ENCODE assay signal across 9 cellular contexts in the genomic region with DNA sequence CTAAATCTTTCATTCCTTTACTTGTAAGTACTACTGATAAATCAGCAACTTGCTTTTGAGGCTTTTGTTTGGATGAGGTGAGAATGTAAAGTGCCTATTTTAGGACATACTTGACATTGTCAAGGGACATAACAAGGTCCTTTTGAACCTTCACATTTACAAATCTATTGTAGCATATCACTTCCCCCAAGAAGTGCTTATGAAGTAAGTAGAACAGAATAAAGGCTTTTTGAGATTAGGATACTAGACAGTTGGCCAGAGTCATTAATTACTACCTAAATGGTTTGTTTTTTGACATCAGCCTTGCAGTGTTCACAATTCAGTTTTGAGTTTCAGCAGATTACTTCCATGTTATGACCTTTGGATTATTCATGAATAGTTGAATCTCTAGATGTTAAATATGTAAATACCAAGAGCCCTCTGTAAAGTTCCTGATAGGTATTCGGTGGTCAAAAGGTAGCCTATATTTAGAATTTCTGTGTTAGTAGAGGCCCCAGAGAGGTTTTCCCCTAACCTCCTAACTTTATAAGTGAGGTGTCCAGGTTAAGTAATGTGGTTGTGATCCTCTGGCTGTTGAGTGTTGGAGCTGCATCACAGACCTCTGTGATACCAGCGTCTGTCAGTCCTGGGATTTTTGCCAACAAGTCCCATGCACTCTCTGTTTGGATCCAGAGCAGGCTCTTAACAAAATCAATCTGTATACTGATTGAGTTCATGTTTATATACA.
DNase-seq lines count a peak whose midpoint lies in the region; ATAC-seq and TF ChIP-seq lines count a peak whose summit lies in the region.
"Had no signal": no experiment of that assay in that cellular context is flagged by ENCODE, and none has a peak within 500 bp of the region (broad histone marks: within the 10 kb centered on the region; RNA-seq: fewer than 3 reads in every experiment).

No MANE protein-coding gene starts in this region.

- H2AK5ac ChIP-seq in IMR-90 (ENCODE audit: low read depth, low read length) (no peak overlapping the region; the same call in 1 of the 2 replicates), mesenchymal stem cell (ENCODE audit: low read length, severe bottlenecking) (no peak overlapping the region)

- H3K4me2 ChIP-seq in IMR-90 (ENCODE audit: low read depth, low read length) (no peak overlapping the region), mesenchymal stem cell (ENCODE audit: low read length, poor library complexity, severe bottlenecking) (no peak overlapping the region)

- no CpG with 5 or more reads among the region's 2 CpGs for WGBS in IMR-90 (ENCODE audit: extremely low coverage in 2 of 2, insufficient read length in 1 of 2), 2 experiments
- WGBS in mesenchymal stem cell: 31% methylated on average over 2 of the region's 2 CpGs

- H4K5ac ChIP-seq in IMR-90 (ENCODE audit: low read depth, low read length): peak overlapping the region; percentile 54; the same call in 1 of the 2 replicates

- CTCF ChIA-PET in IMR-90 (lab: Yijun Ruan, JAX): no interaction called here

- H4K20me1 ChIP-seq in IMR-90 (ENCODE audit: insufficient read depth, low read length): peaks cover 15% of the 10 kb centered on the region; the same call in 1 of the 2 replicates

- POLR2A ChIA-PET in IMR-90 (lab: Charles Lee; ENCODE audit: unreplicated experiment): no interaction called here

- H3K18ac ChIP-seq in IMR-90 (ENCODE audit: low read depth, low read length): peak overlapping the region; percentile 81; the same call in 1 of the 2 replicates
- H3K18ac ChIP-seq in mesenchymal stem cell (ENCODE audit: low read depth in 1 of 2, low read length in 2 of 2): no peak overlapping the region

- peaks cover 2% of the 10 kb centered on the region; the same call in 1 of the 2 replicates for H3K9me3 ChIP-seq in IMR-90 (ENCODE audit: control insufficient read depth, insufficient read depth, low read length)
- peaks cover 7% of the 10 kb centered on the region for H3K9me3 ChIP-seq in mesenchymal stem cell (ENCODE audit: control insufficient read depth, low read length)

- H2BK12ac ChIP-seq in mesenchymal stem cell (ENCODE audit: low read length in 2 of 2): no peak overlapping the region

- H3K27ac ChIP-seq in IMR-90 (ENCODE audit: insufficient read depth, low read length) (peak overlapping the region; percentile 7; the same call in 1 of the 2 replicates), mesenchymal stem cell (ENCODE audit: low read length, poor library complexity, severe bottlenecking) (no peak overlapping the region)

- intact Hi-C loops in IMR-90 (cut with micrococcal nuclease): loop anchor here (10.0 kb wide), 1 partner anchor 191 kb away; no protein-coding TSS in a partner anchor

- H2BK20ac ChIP-seq in IMR-90 (ENCODE audit: low read depth, low read length): peak overlapping the region; percentile 41; the same call in 1 of the 2 replicates

- TF ChIP-seq RAD21 in IMR-90 (IDR thresholded peaks at IDR 0.05; ENCODE audit: low read length): no peak

- 0 out of 2 replicates have a peak overlapping the region, but pooled peaks have one; percentile 65 for H3K23ac ChIP-seq in IMR-90 (ENCODE audit: low read depth, low read length)
- H3K23ac ChIP-seq in mesenchymal stem cell (ENCODE audit: low read length in 2 of 2): no peak overlapping the region

- ATAC-seq in IMR-90 (ENCODE audit: low read depth): peak; percentile 74
- ATAC-seq: activated CD8-positive, alpha-beta T cell treated with anti-CD3 and anti-CD28 coated beads for 36 hours had no signal

- H3K27me3 ChIP-seq in IMR-90 (ENCODE audit: control insufficient read depth, insufficient read depth, low read length): no peaks in the 10 kb centered on the region
- no peaks in the 10 kb centered on the region for H3K27me3 ChIP-seq in mesenchymal stem cell (ENCODE audit: control insufficient read depth in 1 of 2, insufficient read depth in 1 of 2, low read length in 2 of 2)

- H2AK9ac ChIP-seq in IMR-90 (replicated peaks; ENCODE audit: low read depth, low read length, poor library complexity): no peak overlapping the region

- dilution Hi-C loops in IMR-90 (cut with HindIII; ENCODE audit: low sequenced_read_pairs, unreplicated experiment): no loop called here

- H2BK5ac ChIP-seq in IMR-90 (ENCODE audit: low read depth, low read length, poor library complexity, severe bottlenecking) (peak overlapping the region; percentile 4), mesenchymal stem cell (ENCODE audit: low read depth, low read length, poor library complexity, severe bottlenecking) (no peak overlapping the region)

- no peak overlapping the region for H3K56ac ChIP-seq in IMR-90 (ENCODE audit: extremely low read depth, insufficient read depth, low read length)

- H3K4me1 ChIP-seq in IMR-90 (ENCODE audit: control insufficient read depth, insufficient read depth, low read length): peaks cover 8% of the 10 kb centered on the region
- H3K4me1 ChIP-seq in mesenchymal stem cell (ENCODE audit: control insufficient read depth, insufficient read depth, low read depth, low read length): no peaks in the 10 kb centered on the region

- H3K4ac ChIP-seq in IMR-90 (ENCODE audit: low read depth, low read length): no peak overlapping the region
- no peak overlapping the region for H3K4ac ChIP-seq in mesenchymal stem cell (ENCODE audit: low read depth in 1 of 2, low read length in 2 of 2)

- H3K4me3 ChIP-seq in IMR-90 (ENCODE audit: insufficient read depth, low read depth, low read length) (no peak overlapping the region), cardiac fibroblast (replicated peaks in 1 of 2; ENCODE audit: low read depth in 2 of 2, low read length in 2 of 2) (no peak overlapping the region), mesenchymal stem cell (ENCODE audit: insufficient read depth in 1 of 2, low read depth in 1 of 2, low read length in 2 of 2) (no peak overlapping the region)

- DNase-seq in Daoy (ENCODE audit: low read depth): peak; percentile 39
- DNase-seq in IMR-90: peak; percentile 88
- peak; percentile 52 to 63 for DNase-seq in cardiac fibroblast (ENCODE audit: low read depth in 2 of 2)
- DNase-seq in mesenchymal stem cell: peak; percentile 78
- DNase-seq in inferior parietal cortex (ENCODE audit: extremely low spot score): no peak
- DNase-seq in effector CD4-positive, alpha-beta T cell: no peak
- DNase-seq in 8988T: no peak
- no peak for DNase-seq in NK-92 (lab: John Stamatoyannopoulos, UW; ENCODE audit: unreplicated experiment)
- DNase-seq: activated CD8-positive, alpha-beta T cell treated with anti-CD3 and anti-CD28 coated beads for 36 hours had no signal

- in situ Hi-C loops in IMR-90 (cut with MboI; ENCODE audit: low sequenced_read_pairs): no loop called here

- H3K14ac ChIP-seq in IMR-90 (replicated peaks; ENCODE audit: low read depth, low read length) (no peak overlapping the region; the same call in 1 of the 2 replicates), mesenchymal stem cell (ENCODE audit: low read length in 2 of 2) (no peak overlapping the region)

- H4K8ac ChIP-seq in IMR-90 (ENCODE audit: low read depth in 2 of 2, low read length in 2 of 2) (no peak overlapping the region), mesenchymal stem cell (ENCODE audit: low read length) (no peak overlapping the region)

- H2BK120ac ChIP-seq in IMR-90 (ENCODE audit: low read depth, low read length): peak overlapping the region; percentile 46; the same call in 1 of the 2 replicates
- H2BK120ac ChIP-seq in mesenchymal stem cell (ENCODE audit: low read depth, low read length): no peak overlapping the region

- no peak for TF ChIP-seq CTCF in IMR-90 (conservative IDR thresholded peaks at IDR 0.05; ENCODE audit: low read depth, low read length)
- no peak for TF ChIP-seq CTCF in cardiac fibroblast (IDR thresholded peaks at IDR 0.05; ENCODE audit: low read depth, low read length)

- TF ChIP-seq POLR2A in IMR-90 (IDR thresholded peaks at IDR 0.05; ENCODE audit: low read depth, low read length): no peak

- H3K9me1 ChIP-seq in IMR-90 (ENCODE audit: insufficient read depth, low read length): peaks cover 7% of the 10 kb centered on the region

- no peak overlapping the region for H4K91ac ChIP-seq in IMR-90 (ENCODE audit: insufficient read depth, low read depth, low read length)
- no peak overlapping the region for H4K91ac ChIP-seq in mesenchymal stem cell (ENCODE audit: low read length)

- H3K9ac ChIP-seq in IMR-90 (ENCODE audit: low read depth, low read length) (no peak overlapping the region; the same call in 1 of the 2 replicates), mesenchymal stem cell (ENCODE audit: low read length) (no peak overlapping the region)

- H3K36me3 ChIP-seq in IMR-90 (ENCODE audit: control insufficient read depth, insufficient read depth, low read length) (no peaks in the 10 kb centered on the region), mesenchymal stem cell (ENCODE audit: control insufficient read depth in 1 of 2, insufficient read depth in 2 of 2, low read depth in 1 of 2, low read length in 2 of 2) (no peaks in the 10 kb centered on the region)

- H2BK15ac ChIP-seq in IMR-90 (ENCODE audit: low read depth, low read length) (0 out of 3 replicates have a peak overlapping the region, but pooled peaks have one; percentile 8), mesenchymal stem cell (ENCODE audit: low read depth, poor library complexity, severe bottlenecking) (no peak overlapping the region)

- H3K79me1 ChIP-seq in IMR-90 (ENCODE audit: low read depth in 1 of 2, low read length in 2 of 2): peaks cover 15 to 49% of the 10 kb centered on the region in 2 experiments; a peak in 3 of 4 replicates
- H3K79me1 ChIP-seq in mesenchymal stem cell (replicated peaks; ENCODE audit: low read length, poor library complexity, severe bottlenecking): peaks cover 13% of the 10 kb centered on the region

- no TSS peak for BruUV-seq in IMR-90 (replicated peaks; lab: Mats Ljungman, UMichigan)

- H2AFZ ChIP-seq in IMR-90 (replicated peaks; ENCODE audit: low read length, poor library complexity): no peak overlapping the region
- H2AFZ ChIP-seq in mesenchymal stem cell (ENCODE audit: low read depth, low read length): no peak overlapping the region

TF ChIP-seq in IMR-90, 13 proteins besides CTCF, POLR2A, EP300 and RAD21:
- TF ChIP-seq MAFK (IDR thresholded peaks at IDR 0.05; ENCODE audit: low read depth, low read length) (no peak), BHLHE40 (IDR thresholded peaks at IDR 0.05; ENCODE audit: low read depth, low read length) (peak; percentile 46; the same call in 1 of the 2 replicates), NFE2L2 (IDR thresholded peaks at IDR 0.05; ENCODE audit: low read depth, low read length) (no peak), CEBPB (IDR thresholded peaks at IDR 0.05; ENCODE audit: low read depth, low read length) (no peak)

Comparison
In these comparisons a context has a peak if more than half of its experiments do, and no peak if none do; other contexts are left out.
1. DNase-seq: peak in Daoy (single experiment), IMR-90 (single experiment), cardiac fibroblast (2 of 2) and mesenchymal stem cell (single experiment); none in inferior parietal cortex (single experiment), effector CD4-positive, alpha-beta T cell (single experiment), 8988T (single experiment) and NK-92 (single experiment).